ENCODE assay signal across 35 cellular contexts in the genomic region with DNA sequence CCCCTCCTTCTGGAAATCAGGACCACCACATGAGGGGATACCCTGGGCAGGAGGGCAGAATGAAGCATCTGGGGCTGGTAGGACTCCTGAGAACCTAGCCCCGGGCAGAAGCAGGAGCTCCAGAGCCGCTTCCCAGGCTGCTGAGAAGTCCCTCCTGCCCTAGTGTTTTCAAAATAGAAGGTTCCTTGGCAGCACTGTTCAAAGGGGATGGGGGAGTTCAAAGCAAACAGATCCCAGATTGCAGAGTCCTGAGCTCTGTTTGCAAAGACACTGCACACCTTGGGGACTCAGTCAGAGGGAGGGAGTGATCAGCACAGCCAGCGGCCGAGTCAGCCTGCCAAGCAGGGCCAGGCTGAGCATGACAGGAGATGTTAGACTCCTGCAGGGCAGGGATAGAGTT.
"Had no signal": no experiment of that assay in that cellular context is flagged by ENCODE, and none has a peak within 500 bp of the region (broad histone marks: within the 10 kb centered on the region; RNA-seq: fewer than 3 reads in every experiment).

No MANE protein-coding gene starts in this region.

- H3K4me3 ChIP-seq: esophagus muscularis mucosa, heart right ventricle, left ventricle myocardium inferior, lung, mucosa of descending colon, ovary, prostate gland, sigmoid colon, upper lobe of left lung had no signal

- H3K9me3 Mint-ChIP-seq: activated CD4-positive, alpha-beta memory T cell treated with anti-CD3 and anti-CD28 coated beads for 36 hours; activated naive CD4-positive, alpha-beta T cell treated with anti-CD3 and anti-CD28 coated beads, Interleukin-2, amount 10 ng/mL, durations not matched to agents 7 days and 5 days; activated naive CD8-positive, alpha-beta T cell treated with anti-CD3 and anti-CD28 coated beads, Interleukin-2, amount 10 ng/mL, durations not matched to agents 7 days and 5 days; natural killer cell treated with Interleukin-12 subunit alpha and Interleukin-12 subunit beta and Interleukin-15 and Interleukin-18, amount 100 ng/mL, for 72 hours; stimulated activated memory B cell treated with anti-CD40 and anti-IgM and Interleukin-4, amounts not matched to agents 10 μg/mL and 1 μg/mL and 100 μg/mL, for 72 hours; stimulated activated naive CD8-positive, alpha-beta T cell treated with anti-CD3 and anti-CD28 coated beads, Interleukin-15, amount 100 ng/mL, for 72 hours had no signal

- DNase-seq: activated CD4-positive, alpha-beta memory T cell treated with anti-CD3 and anti-CD28 coated beads for 36 hours; activated CD4-positive, alpha-beta T cell treated with anti-CD3 and anti-CD28 coated beads for 48 hours; activated CD8-positive, alpha-beta memory T cell treated with anti-CD3 and anti-CD28 coated beads, Interleukin-2, amount 50 U/mL, for 4 hours; activated gamma-delta T cell; activated naive CD4-positive, alpha-beta T cell treated with anti-CD3 and anti-CD28 coated beads, Interleukin-2, amount 10 ng/mL, durations not matched to agents 7 days and 5 days; activated naive CD8-positive, alpha-beta T cell treated with anti-CD3 and anti-CD28 coated beads, Interleukin-2, amount 10 ng/mL, durations not matched to agents 7 days and 5 days; activated T-cell treated with anti-CD3 and anti-CD28 coated beads, Interleukin-2, amount 50 U/mL, for 1 hour; amniotic stem cell; brain microvascular endothelial cell; caudate nucleus; foreskin keratinocyte; heart right ventricle; kidney glomerular epithelial cell; left ventricle myocardium inferior; mesendoderm; mucosa of descending colon; ovary; retina; small intestine; stimulated activated CD4-positive, alpha-beta T cell treated with anti-CD3 and anti-CD28 coated beads, Interleukin-1b, Interleukin-23, amount 100 ng/mL, for 48 hours; stimulated activated CD4-positive, alpha-beta T cell treated with anti-CD3 and anti-CD28 coated beads, Interleukin-4, amount 100 ng/mL, for 4 hours; stimulated activated CD8-positive, alpha-beta memory T cell treated with anti-CD3 and anti-CD28 coated beads, Interleukin-4, amount 100 ng/mL, for 48 hours; stimulated activated naive CD8-positive, alpha-beta T cell treated with anti-CD3 and anti-CD28 coated beads, Interleukin-15, amount 100 ng/mL, for 72 hours; substantia nigra; T-helper 17 cell; T1000; upper lobe of left lung; WERI-Rb-1 had no signal

- H3K9me3 ChIP-seq: esophagus muscularis mucosa, heart right ventricle, left ventricle myocardium inferior, mucosa of descending colon, ovary, prostate gland, sigmoid colon, upper lobe of left lung had no signal

- H3K27ac ChIP-seq: brain microvascular endothelial cell, esophagus muscularis mucosa, foreskin keratinocyte, heart right ventricle, left ventricle myocardium inferior, ovary, prostate gland, sigmoid colon, upper lobe of left lung, WERI-Rb-1 had no signal

- H3K4me1 Mint-ChIP-seq: activated naive CD4-positive, alpha-beta T cell treated with anti-CD3 and anti-CD28 coated beads, Interleukin-2, amount 10 ng/mL, durations not matched to agents 7 days and 5 days; activated naive CD8-positive, alpha-beta T cell treated with anti-CD3 and anti-CD28 coated beads, Interleukin-2, amount 10 ng/mL, durations not matched to agents 7 days and 5 days; stimulated activated memory B cell treated with anti-CD40 and anti-IgM and Interleukin-4, amounts not matched to agents 10 μg/mL and 1 μg/mL and 100 μg/mL, for 72 hours; T-helper 17 cell had no signal

- H3K27me3 ChIP-seq: brain microvascular endothelial cell, ovary, upper lobe of left lung had no signal

- H3K27ac Mint-ChIP-seq: activated CD4-positive, alpha-beta memory T cell treated with anti-CD3 and anti-CD28 coated beads for 36 hours; activated naive CD4-positive, alpha-beta T cell treated with anti-CD3 and anti-CD28 coated beads, Interleukin-2, amount 10 ng/mL, durations not matched to agents 7 days and 5 days; activated naive CD8-positive, alpha-beta T cell treated with anti-CD3 and anti-CD28 coated beads, Interleukin-2, amount 10 ng/mL, durations not matched to agents 7 days and 5 days; natural killer cell treated with Interleukin-12 subunit alpha and Interleukin-12 subunit beta and Interleukin-15 and Interleukin-18, amount 100 ng/mL, for 72 hours; stimulated activated memory B cell treated with anti-CD40 and anti-IgM and Interleukin-4, amounts not matched to agents 10 μg/mL and 1 μg/mL and 100 μg/mL, for 72 hours; T-helper 17 cell had no signal

- H3K36me3 ChIP-seq: brain microvascular endothelial cell, esophagus muscularis mucosa, heart right ventricle, left ventricle myocardium inferior, ovary, prostate gland, sigmoid colon, upper lobe of left lung, WERI-Rb-1 had no signal

- ATAC-seq: activated CD4-positive, CD25-positive, alpha-beta regulatory T cell treated with anti-CD3 and anti-CD28 coated beads, Interleukin-2, amount 50 U/mL, for 24 hours; foreskin keratinocyte; heart right ventricle; mucosa of descending colon; natural killer cell treated with Interleukin-12 subunit alpha and Interleukin-12 subunit beta and Interleukin-15 and Interleukin-18, amount 100 ng/mL, for 72 hours; stimulated activated memory B cell treated with anti-CD40 and anti-IgM and Interleukin-4, amounts not matched to agents 10 μg/mL and 1 μg/mL and 100 μg/mL, for 72 hours; stimulated activated naive CD8-positive, alpha-beta T cell treated with anti-CD3 and anti-CD28 coated beads, Interleukin-15, amount 100 ng/mL, for 72 hours; T-helper 17 cell had no signal

- H3K4me1 ChIP-seq: foreskin keratinocyte, prostate gland, sigmoid colon had no signal

- H3K36me3 Mint-ChIP-seq: activated CD4-positive, alpha-beta memory T cell treated with anti-CD3 and anti-CD28 coated beads for 36 hours; activated naive CD4-positive, alpha-beta T cell treated with anti-CD3 and anti-CD28 coated beads, Interleukin-2, amount 10 ng/mL, durations not matched to agents 7 days and 5 days; activated naive CD8-positive, alpha-beta T cell treated with anti-CD3 and anti-CD28 coated beads, Interleukin-2, amount 10 ng/mL, durations not matched to agents 7 days and 5 days; natural killer cell treated with Interleukin-12 subunit alpha and Interleukin-12 subunit beta and Interleukin-15 and Interleukin-18, amount 100 ng/mL, for 72 hours; stimulated activated memory B cell treated with anti-CD40 and anti-IgM and Interleukin-4, amounts not matched to agents 10 μg/mL and 1 μg/mL and 100 μg/mL, for 72 hours had no signal

- H3K4me3 Mint-ChIP-seq: activated CD4-positive, alpha-beta memory T cell treated with anti-CD3 and anti-CD28 coated beads for 36 hours; activated naive CD4-positive, alpha-beta T cell treated with anti-CD3 and anti-CD28 coated beads, Interleukin-2, amount 10 ng/mL, durations not matched to agents 7 days and 5 days; activated naive CD8-positive, alpha-beta T cell treated with anti-CD3 and anti-CD28 coated beads, Interleukin-2, amount 10 ng/mL, durations not matched to agents 7 days and 5 days; natural killer cell treated with Interleukin-12 subunit alpha and Interleukin-12 subunit beta and Interleukin-15 and Interleukin-18, amount 100 ng/mL, for 72 hours; stimulated activated memory B cell treated with anti-CD40 and anti-IgM and Interleukin-4, amounts not matched to agents 10 μg/mL and 1 μg/mL and 100 μg/mL, for 72 hours; stimulated activated naive CD8-positive, alpha-beta T cell treated with anti-CD3 and anti-CD28 coated beads, Interleukin-15, amount 100 ng/mL, for 72 hours; T-helper 17 cell had no signal
